ENCODE assay signal across 8 cellular contexts in genomic region chr7:12212051-12212485, GRCh38. TPM values are rescaled to one million over a fixed set of nuclear protein-coding genes. Genes with fewer than 3 reads are reported as not detected.
DNase-seq lines count a peak whose midpoint lies in the region; ATAC-seq and TF ChIP-seq lines count a peak whose summit lies in the region.

No MANE protein-coding gene starts in this region.

- no peaks in the 10 kb centered on the region for H3K27me3 ChIP-seq in SJCRH30
- peaks cover 34% of the 10 kb centered on the region for H3K27me3 ChIP-seq in neutrophil

- peak overlapping the region; percentile 92 for H3K27ac ChIP-seq in 22Rv1
- H3K27ac ChIP-seq in SJCRH30 = no peak overlapping the region
- H3K27ac ChIP-seq in neutrophil = peak overlapping the region; percentile 92

- H3K9me3 ChIP-seq in SJCRH30 (replicated peaks) (no peaks in the 10 kb centered on the region), neutrophil (no peaks in the 10 kb centered on the region)

- H3K36me3 Mint-ChIP-seq in endothelial cell (ENCODE audit: low read depth, unreplicated experiment) = peaks cover 5% of the 10 kb centered on the region

- H3K4me3 Mint-ChIP-seq in endothelial cell (ENCODE audit: unreplicated experiment) = peak overlapping the region; percentile 97

- H3K27ac Mint-ChIP-seq in endothelial cell (ENCODE audit: unreplicated experiment) = peak overlapping the region; percentile 90

- TF ChIP-seq CTCF in 22Rv1 (IDR thresholded peaks at IDR 0.05) = no peak
- TF ChIP-seq CTCF in endothelial cell (IDR thresholded peaks at IDR 0.05; ENCODE audit: unreplicated experiment) = no peak
- no peak for TF ChIP-seq CTCF in neutrophil (IDR thresholded peaks at IDR 0.05)

- peak overlapping the region; percentile 88 for H3K4me3 ChIP-seq in SJCRH30
- peak overlapping the region; percentile 84 to 95 for H3K4me3 ChIP-seq in neutrophil (ENCODE audit: low read depth in 1 of 2, low read length in 1 of 2)

- no peaks in the 10 kb centered on the region for H3K36me3 ChIP-seq in SJCRH30
- H3K36me3 ChIP-seq in neutrophil = no peaks in the 10 kb centered on the region

- H3K4me1 Mint-ChIP-seq in endothelial cell (ENCODE audit: unreplicated experiment) = peaks cover 21% of the 10 kb centered on the region

- H3K4me1 ChIP-seq in SJCRH30 (0 out of 2 replicates have a peak, but pooled peaks cover 4% of the 10 kb centered on the region), neutrophil (ENCODE audit: control insufficient read depth in 1 of 2, insufficient read depth in 1 of 2, low read depth in 1 of 2, low read length in 1 of 2) (peaks cover 9 to 16% of the 10 kb centered on the region in 2 experiments)

- peak; percentile 34 for DNase-seq in H4 (ENCODE audit: low spot score)
- DNase-seq in SJCRH30 = peak in 1 of 2 experiments; percentile 48
- DNase-seq in endothelial cell (ENCODE audit: low spot score) = no peak
- DNase-seq in GM03348 (ENCODE audit: low spot score) = no peak
- DNase-seq in left lobe of liver (ENCODE audit: low spot score) = no peak

- peaks cover 5% of the 10 kb centered on the region for H3K27me3 Mint-ChIP-seq in endothelial cell (ENCODE audit: unreplicated experiment)

- ATAC-seq in GM19351 (IDR thresholded peaks at IDR 0.05; ENCODE audit: unreplicated experiment) (no peak), left lobe of liver (no peak)

- no peaks in the 10 kb centered on the region for H3K9me3 Mint-ChIP-seq in endothelial cell (ENCODE audit: unreplicated experiment)

RNA-seq across cellular contexts. Expression of gene TMEM106B, which starts 1.0 kb away (rescaled TPM):
- total RNA-seq in H4 (2014; rRNA removed; shearing (Covaris generic)) = 181 and 208 TPM in 2 replicates
- 26.4 and 30.5 TPM in 2 replicates for total RNA-seq in SJCRH30 (2014; rRNA removed; shearing (Covaris generic))
- total RNA-seq in endothelial cell (ENCODE audit: unreplicated experiment) (23.2 TPM), left lobe of liver (27.1 TPM)
